18 cellular contexts compared by ENCODE assay signal in the genomic region with DNA sequence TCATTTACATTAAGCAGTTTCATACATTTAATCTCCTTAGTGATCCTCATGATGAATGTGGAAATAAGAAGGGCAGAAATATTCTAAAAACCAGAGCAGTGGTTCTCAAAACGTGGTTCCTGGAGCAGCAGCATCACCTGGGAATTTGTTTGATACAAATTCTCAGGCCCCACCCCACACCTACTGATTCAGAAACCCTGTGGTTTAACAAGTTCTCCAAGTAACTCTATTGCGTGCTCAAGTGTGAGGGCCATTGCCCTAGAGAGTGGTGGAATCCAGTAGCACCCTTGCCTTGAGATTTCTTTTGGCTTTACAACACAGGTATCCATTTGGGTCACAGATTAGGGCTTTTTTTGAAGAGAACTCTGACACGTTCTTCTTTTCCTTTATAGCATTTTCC.
"Had no signal": no experiment of that assay in that cellular context is flagged by ENCODE, and none has a peak within 500 bp of the region (broad histone marks: within the 10 kb centered on the region; RNA-seq: fewer than 3 reads in every experiment).

No MANE protein-coding gene starts in this region.

- ATAC-seq: activated CD8-positive, alpha-beta T cell treated with anti-CD3 and anti-CD28 coated beads for 36 hours; activated T-cell treated with anti-CD3 and anti-CD28 coated beads, Interleukin-2, amount 50 U/mL, for 72 hours; left cardiac atrium; naive thymus-derived CD4-positive, alpha-beta T cell; right cardiac atrium had no signal

- H3K4me1 Mint-ChIP-seq: activated naive CD8-positive, alpha-beta T cell treated with anti-CD3 and anti-CD28 coated beads for 36 hours; immature natural killer cell; naive thymus-derived CD4-positive, alpha-beta T cell had no signal

- H3K27me3 ChIP-seq: neutrophil had no signal

- H3K4me3 Mint-ChIP-seq: activated CD8-positive, alpha-beta T cell treated with anti-CD3 and anti-CD28 coated beads for 36 hours; activated naive CD8-positive, alpha-beta T cell treated with anti-CD3 and anti-CD28 coated beads for 36 hours; activated T-cell treated with anti-CD3 and anti-CD28 coated beads, Interleukin-2, amount 50 U/mL, for 72 hours; endodermal cell; immature natural killer cell; naive thymus-derived CD4-positive, alpha-beta T cell had no signal

- H3K9me3 Mint-ChIP-seq: activated CD8-positive, alpha-beta T cell treated with anti-CD3 and anti-CD28 coated beads for 36 hours; activated naive CD8-positive, alpha-beta T cell treated with anti-CD3 and anti-CD28 coated beads for 36 hours; endodermal cell had no signal

- H3K36me3 Mint-ChIP-seq: activated naive CD8-positive, alpha-beta T cell treated with anti-CD3 and anti-CD28 coated beads for 36 hours; immature natural killer cell; naive thymus-derived CD4-positive, alpha-beta T cell had no signal

- H3K4me3 ChIP-seq: lung had no signal

- H3K27ac Mint-ChIP-seq: activated CD8-positive, alpha-beta T cell treated with anti-CD3 and anti-CD28 coated beads for 36 hours; activated naive CD8-positive, alpha-beta T cell treated with anti-CD3 and anti-CD28 coated beads for 36 hours; activated T-cell treated with anti-CD3 and anti-CD28 coated beads, Interleukin-2, amount 50 U/mL, for 72 hours; endodermal cell; immature natural killer cell; naive thymus-derived CD4-positive, alpha-beta T cell; progenitor cell of endocrine pancreas had no signal

- H3K27ac ChIP-seq: neutrophil, VCaP had no signal

- H3K9me3 ChIP-seq: neutrophil had no signal

- H3K27me3 Mint-ChIP-seq: activated CD8-positive, alpha-beta T cell treated with anti-CD3 and anti-CD28 coated beads for 36 hours; activated naive CD8-positive, alpha-beta T cell treated with anti-CD3 and anti-CD28 coated beads for 36 hours; naive thymus-derived CD4-positive, alpha-beta T cell; progenitor cell of endocrine pancreas had no signal

- H3K36me3 ChIP-seq: neutrophil had no signal

- DNase-seq: activated CD4-positive, alpha-beta T cell treated with anti-CD3 and anti-CD28 coated beads for 4 hours; activated CD8-positive, alpha-beta memory T cell treated with anti-CD3 and anti-CD28 coated beads, Interleukin-2, amount 50 U/mL, for 4 hours; activated CD8-positive, alpha-beta T cell treated with anti-CD3 and anti-CD28 coated beads for 36 hours; activated gamma-delta T cell treated with Interleukin-2 at 50 U/mL for 16 hours; activated naive CD8-positive, alpha-beta T cell treated with anti-CD3 and anti-CD28 coated beads for 36 hours; activated T-cell treated with anti-CD3 and anti-CD28 coated beads, Interleukin-2, amount 50 U/mL, for 72 hours; endodermal cell; immature natural killer cell; left cardiac atrium; naive thymus-derived CD4-positive, alpha-beta T cell; right cardiac atrium; stimulated activated CD4-positive, alpha-beta T cell treated with anti-CD3 and anti-CD28 coated beads, Interleukin-2, amount 100 ng/mL, for 24 hours; stimulated activated naive CD4-positive, alpha-beta T cell; substantia nigra had no signal
